10 cellular contexts compared by ENCODE assay signal in the genomic region with DNA sequence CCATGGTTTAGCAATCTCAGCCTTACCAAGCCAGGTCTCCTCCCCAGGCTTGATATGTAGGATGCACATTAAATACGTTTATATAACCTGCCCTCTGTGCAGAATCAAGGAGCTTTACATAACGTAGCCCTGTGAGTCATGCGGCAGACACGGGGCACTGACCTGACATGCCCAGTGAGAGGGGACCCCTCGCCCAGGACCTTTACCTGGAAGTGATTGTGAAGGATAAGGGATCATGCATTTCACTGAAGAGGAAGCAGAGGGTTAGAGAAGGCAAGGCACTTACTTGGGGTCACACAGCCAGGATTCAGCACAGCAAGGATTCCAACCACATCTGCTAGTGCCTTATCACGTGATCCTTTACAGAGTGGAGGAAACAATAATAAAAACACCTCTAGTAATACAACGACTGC. TPM values are rescaled to one million over a fixed set of nuclear protein-coding genes. Genes with fewer than 3 reads are reported as not detected.
DNase-seq lines count a peak whose midpoint lies in the region; ATAC-seq and TF ChIP-seq lines count a peak whose summit lies in the region.
"Had no signal": no experiment of that assay in that cellular context is flagged by ENCODE, and none has a peak within 500 bp of the region (broad histone marks: within the 10 kb centered on the region; RNA-seq: fewer than 3 reads in every experiment).

No MANE protein-coding gene starts in this region.

- peak overlapping the region; percentile 73 to 96 (median 80) for H3K4me3 Mint-ChIP-seq in CD4-positive, alpha-beta memory T cell
- H3K4me3 Mint-ChIP-seq in IgD-negative memory B cell: peak overlapping the region in 3 of 4 donors; percentile 25 to 81 (median 61)
- H3K4me3 Mint-ChIP-seq in naive thymus-derived CD8-positive, alpha-beta T cell: peak overlapping the region; percentile 43 to 89 (median 66)

- intact Hi-C loops in CD4-positive, alpha-beta memory T cell (cut with micrococcal nuclease): no loop called here

- no peaks in the 10 kb centered on the region for H3K36me3 ChIP-seq in CD4-positive, alpha-beta memory T cell (ENCODE audit: insufficient read depth, low read length)

- H3K27me3 Mint-ChIP-seq in CD4-positive, alpha-beta memory T cell: peaks cover 0 to 4% of the 10 kb centered on the region in 2 donors
- H3K27me3 Mint-ChIP-seq in IgD-negative memory B cell: no peaks in the 10 kb centered on the region
- peaks cover 0 to 4% (median 0%) of the 10 kb centered on the region in 5 donors for H3K27me3 Mint-ChIP-seq in naive thymus-derived CD8-positive, alpha-beta T cell

- H3K27ac ChIP-seq in CD4-positive, alpha-beta memory T cell (ENCODE audit: low read depth, low read length): peak overlapping the region; percentile 99
- peak overlapping the region; percentile 85 for H3K27ac ChIP-seq in caudate nucleus (ENCODE audit: low read depth, low read length)

- H3K9me3 Mint-ChIP-seq in CD4-positive, alpha-beta memory T cell: peaks cover 0 to 2% (median 0%) of the 10 kb centered on the region in 8 donors
- H3K9me3 Mint-ChIP-seq in IgD-negative memory B cell: no peaks in the 10 kb centered on the region
- peaks cover 0 to 2% (median 0%) of the 10 kb centered on the region in 9 donors for H3K9me3 Mint-ChIP-seq in naive thymus-derived CD8-positive, alpha-beta T cell

- no peak for TF ChIP-seq CTCF in GM10248 (IDR thresholded peaks at IDR 0.05; ENCODE audit: control extremely low read depth, extremely low read depth, low read depth, missing control alignments)

- H3K4me1 ChIP-seq in CD4-positive, alpha-beta memory T cell (ENCODE audit: insufficient read depth, low read length): peaks cover 51% of the 10 kb centered on the region

- H3K9me3 ChIP-seq in CD4-positive, alpha-beta memory T cell (ENCODE audit: control insufficient read depth in 1 of 2, low read length in 2 of 2): no peaks in the 10 kb centered on the region

- H3K4me1 Mint-ChIP-seq in CD4-positive, alpha-beta memory T cell: peaks cover 35 to 80% (median 56%) of the 10 kb centered on the region in 4 donors
- peaks cover 35 to 42% (median 38%) of the 10 kb centered on the region in 3 donors for H3K4me1 Mint-ChIP-seq in IgD-negative memory B cell
- peaks cover 29 to 63% (median 55%) of the 10 kb centered on the region in 4 donors for H3K4me1 Mint-ChIP-seq in naive thymus-derived CD8-positive, alpha-beta T cell

- peak in 1 of 5 donors; percentile 61 for DNase-seq in CD4-positive, alpha-beta memory T cell
- DNase-seq in caudate nucleus (lab: John Stamatoyannopoulos, UW): peak in 31 of 61 donors; percentile 4 to 81 (median 38)
- DNase-seq in naive thymus-derived CD8-positive, alpha-beta T cell: no peak
- DNase-seq in NCI-H1930 (lab: John Stamatoyannopoulos, UW): no peak
- DNase-seq in GM10248 (ENCODE audit: extremely low spot score): no peak
- DNase-seq: activated CD8-positive, alpha-beta memory T cell treated with anti-CD3 and anti-CD28 coated beads for 24 hours had no signal

- peak overlapping the region; percentile 91 to 100 (median 95) for H3K27ac Mint-ChIP-seq in CD4-positive, alpha-beta memory T cell
- H3K27ac Mint-ChIP-seq in IgD-negative memory B cell: peak overlapping the region; percentile 50 to 98 (median 97)
- peak overlapping the region in 9 of 10 donors; percentile 60 to 100 (median 82) for H3K27ac Mint-ChIP-seq in naive thymus-derived CD8-positive, alpha-beta T cell

- H3K36me3 Mint-ChIP-seq in CD4-positive, alpha-beta memory T cell: peaks cover 0 to 30% of the 10 kb centered on the region in 2 donors
- H3K36me3 Mint-ChIP-seq in IgD-negative memory B cell: peaks cover 5% of the 10 kb centered on the region
- H3K36me3 Mint-ChIP-seq in naive thymus-derived CD8-positive, alpha-beta T cell: no peaks in the 10 kb centered on the region

- no peaks in the 10 kb centered on the region for H3K27me3 ChIP-seq in CD4-positive, alpha-beta memory T cell (ENCODE audit: insufficient read depth, low read length)

- H3K4me3 ChIP-seq in CD4-positive, alpha-beta memory T cell (ENCODE audit: low read length in 2 of 2): no peak overlapping the region

- POLR2A ChIA-PET in CD4-positive, alpha-beta memory T cell (lab: Charles Lee; ENCODE audit: partially characterized antibody): interaction anchor here (1.3 to 15.5 kb wide), 4 partner anchors 9 to 30 kb away, joined by 5 to 240 read pairs (median 23); a partner anchor contains a TSS
- POLR2A ChIA-PET in naive thymus-derived CD8-positive, alpha-beta T cell (lab: Charles Lee): interaction anchor here (1.9 to 2.6 kb wide), 2 partner anchors 20 to 30 kb away, joined by 8 to 9 read pairs; a partner anchor contains a TSS
- POLR2A ChIA-PET in GM10248 (lab: Yijun Ruan, JAX): no interaction called here

- no peak for ATAC-seq in naive thymus-derived CD8-positive, alpha-beta T cell
- ATAC-seq in HG03039 (IDR thresholded peaks at IDR 0.05; ENCODE audit: unreplicated experiment) (no peak), HG02981 (IDR thresholded peaks at IDR 0.05; ENCODE audit: unreplicated experiment) (no peak)

- CTCF ChIA-PET in CD4-positive, alpha-beta memory T cell (lab: Charles Lee; ENCODE audit: partially characterized antibody): interaction anchor here (1.8 to 6.4 kb wide), 4 partner anchors 9 to 37 kb away, joined by 11 to 72 read pairs (median 28); a partner anchor contains a TSS
- CTCF ChIA-PET in GM10248 (lab: Yijun Ruan, JAX): interaction anchor here (1.0 to 8.7 kb wide), 5 partner anchors 10 to 243 kb away, joined by 4 to 87 read pairs (median 12); a partner anchor contains a TSS

RNA-seq across cellular contexts. Expression of a gene that starts 18.9 kb away (rescaled TPM):
- total RNA-seq in CD4-positive, alpha-beta memory T cell: 1 to 10 TPM; 4.2 to 4.7 TPM
- 10 to 100 TPM; 12.5 to 17.1 TPM for polyA plus RNA-seq in CD4-positive, alpha-beta memory T cell
- polyA plus RNA-seq in IgD-negative memory B cell: 48.1 TPM
- total RNA-seq in naive thymus-derived CD8-positive, alpha-beta T cell: 1 to 10 TPM; 3.5 TPM
- polyA plus RNA-seq in naive thymus-derived CD8-positive, alpha-beta T cell: 10 to 100 TPM; 10.2 to 11.4 (median 11.0) TPM

RNA-seq across cellular contexts. Expression of a gene that starts 25.2 kb away (rescaled TPM):
- 10 to 100 TPM; 46.6 to 46.9 TPM for total RNA-seq in CD4-positive, alpha-beta memory T cell
- polyA plus RNA-seq in CD4-positive, alpha-beta memory T cell: 10 to 100 TPM; 36.2 to 38.3 TPM
- 50.2 TPM for polyA plus RNA-seq in IgD-negative memory B cell
- 10 to 100 TPM; 59.2 to 61.0 TPM for total RNA-seq in naive thymus-derived CD8-positive, alpha-beta T cell
- 10 to 100 TPM; 32.2 to 38.6 (median 33.7) TPM for polyA plus RNA-seq in naive thymus-derived CD8-positive, alpha-beta T cell

RNA-seq across cellular contexts. Expression of a gene that starts 42.4 kb away (rescaled TPM):
- total RNA-seq in CD4-positive, alpha-beta memory T cell: 1 to 10 TPM; 2.0 to 2.9 TPM
- 1 to 10 TPM; 1.2 to 8.4 TPM for polyA plus RNA-seq in CD4-positive, alpha-beta memory T cell
- polyA plus RNA-seq in IgD-negative memory B cell: 2.2 TPM
- total RNA-seq in naive thymus-derived CD8-positive, alpha-beta T cell: 1 to 10 TPM; 3.3 to 3.4 TPM
- polyA plus RNA-seq in naive thymus-derived CD8-positive, alpha-beta T cell: 1 to 10 TPM; 2.4 to 7.4 (median 4.4) TPM

RNA-seq across cellular contexts. Expression of a gene that starts 44.0 kb away (rescaled TPM):
- total RNA-seq in CD4-positive, alpha-beta memory T cell: 10 to 100 TPM; 10.3 to 13.0 TPM
- polyA plus RNA-seq in CD4-positive, alpha-beta memory T cell: under 1 TPM; 0.66 to 0.76 TPM
- 1.6 TPM for polyA plus RNA-seq in IgD-negative memory B cell
- 10 to 100 TPM; 12.4 to 13.2 TPM for total RNA-seq in naive thymus-derived CD8-positive, alpha-beta T cell
- polyA plus RNA-seq in naive thymus-derived CD8-positive, alpha-beta T cell: 1 to 10 TPM in 2 of 3 donors, under 1 TPM in 1; 0.64 to 2.5 (median 1.2) TPM
- total RNA-seq: skeletal muscle tissue had no signal

RNA-seq across cellular contexts. Expression of a gene that starts 48.0 kb away (rescaled TPM):
- 1 to 10 TPM in 1 of 2 experiments, under 1 TPM in 1; 0.14 to 1.1 TPM for total RNA-seq in CD4-positive, alpha-beta memory T cell
- polyA plus RNA-seq in CD4-positive, alpha-beta memory T cell: under 1 TPM in 1 of 2 donors, not detected in 1; 0.48 TPM
- 0.71 TPM for polyA plus RNA-seq in IgD-negative memory B cell
- 1 to 10 TPM; 1.0 to 1.8 TPM for total RNA-seq in naive thymus-derived CD8-positive, alpha-beta T cell
- polyA plus RNA-seq in naive thymus-derived CD8-positive, alpha-beta T cell: under 1 TPM in 2 of 3 donors, not detected in 1; 0.27 to 0.41 TPM

Comparison
In these comparisons a context has a peak if more than half of its experiments do, and no peak if none do; other contexts are left out.
1. DNase-seq: peak in caudate nucleus (31 of 61); none in naive thymus-derived CD8-positive, alpha-beta T cell (0 of 10), NCI-H1930 (0 of 2) and GM10248 (single experiment).
2. Peak in every context shown above with its lines, with median percentiles within 50 percentile points of each other: H3K27ac Mint-ChIP-seq and H3K4me3 Mint-ChIP-seq.